10 cellular contexts compared by ENCODE assay signal in the genomic region with DNA sequence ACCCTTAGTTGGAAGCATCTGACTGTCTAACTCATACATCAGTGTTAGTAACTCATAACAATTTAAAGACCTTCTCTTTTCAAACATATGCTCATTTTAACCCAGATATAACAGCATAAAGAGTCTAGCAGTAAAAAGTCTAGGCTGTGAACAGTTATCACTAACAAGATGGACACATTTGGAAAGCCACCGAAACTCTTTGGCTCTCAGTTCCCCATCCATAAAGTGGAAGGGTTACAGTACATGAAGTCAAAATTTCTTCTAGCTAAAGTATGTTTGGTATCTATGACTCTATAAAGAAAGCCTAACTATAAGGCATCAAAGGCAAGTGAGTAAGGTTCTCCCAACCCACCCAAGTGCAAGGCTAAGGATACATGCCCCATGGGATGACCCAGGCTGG. TPM values are rescaled to one million over a fixed set of nuclear protein-coding genes. Genes with fewer than 3 reads are reported as not detected.
DNase-seq lines count a peak whose midpoint lies in the region; ATAC-seq, FAIRE-seq and TF ChIP-seq lines count a peak whose summit lies in the region.
"Not testable (repeated sequence)": the region's sequence is repeated elsewhere in the genome, so short reads cannot be mapped to it uniquely, and the experiment has no call there.
"Had no signal": no experiment of that assay in that cellular context is flagged by ENCODE, and none has a peak within 500 bp of the region (broad histone marks: within the 10 kb centered on the region; RNA-seq: fewer than 3 reads in every experiment).

No MANE protein-coding gene starts in this region.

- H3K4me1 ChIP-seq in GM12878 (ENCODE audit: control insufficient read depth, insufficient read depth, low read length), result not testable (repeated sequence)

- H3K9ac ChIP-seq in GM12878 (ENCODE audit: control insufficient read depth, insufficient read depth, low read length), result not testable (repeated sequence)

- TF ChIP-seq RAD21 in GM12878 (IDR thresholded peaks at IDR 0.05; ENCODE audit: insufficient read depth, low read depth, low read length), result not testable (repeated sequence)

- H3K9me3 ChIP-seq in GM12878 (replicated peaks; ENCODE audit: control insufficient read depth, insufficient read depth, low read length), result not testable (repeated sequence)

- not testable (repeated sequence) for H3K79me2 ChIP-seq in GM12878 (ENCODE audit: control insufficient read depth, insufficient read depth, low read length)

- POLR2A ChIA-PET in GM12878 (lab: Charles Lee), result not testable (repeated sequence)

- not testable (repeated sequence) for TF ChIP-seq EP300 in GM12878 (IDR thresholded peaks at IDR 0.05; ENCODE audit: borderline replicate concordance in 1 of 2, control insufficient read depth in 1 of 2, low read depth in 2 of 2, low read length in 2 of 2)

- RAD21 ChIA-PET in GM12878 (lab: Charles Lee; ENCODE audit: unreplicated experiment), result not testable (repeated sequence)

- SMC1A ChIA-PET in GM12878 (lab: Charles Lee; ENCODE audit: uncharacterized antibody, unreplicated experiment), result not testable (repeated sequence)

- H3K4me3 ChIP-seq in GM12878, result not testable (repeated sequence)

- not testable (repeated sequence) for H2AFZ ChIP-seq in GM12878 (ENCODE audit: control insufficient read depth, low read depth, low read length)

- WGBS in GM12878 (ENCODE audit: insufficient coverage, insufficient replicate concordance, low lambda C conversion rate, missing lambda C conversion rate), result 26% methylated on average over 1 of the region's 1 CpG

- FAIRE-seq in GM12878 (lab: Jason Lieb, UNC), result peak; percentile 23

- TF ChIP-seq POLR2A in GM12878 (IDR thresholded peaks at IDR 0.05; ENCODE audit: low read depth, low read length), result not testable (repeated sequence)

- BruUV-seq in GM12878 (replicated peaks; lab: Mats Ljungman, UMichigan), result not testable (repeated sequence)

- CTCF ChIA-PET in GM12878 (lab: Yijun Ruan, JAX), result not testable (repeated sequence)

- ATAC-seq in GM18502 (IDR thresholded peaks at IDR 0.05; ENCODE audit: poor library complexity, unreplicated experiment) (peak; percentile 62), GM19043 (IDR thresholded peaks at IDR 0.05; ENCODE audit: low read depth, unreplicated experiment) (peak; percentile 65), GM21381 (IDR thresholded peaks at IDR 0.05; ENCODE audit: unreplicated experiment) (peak; percentile 49), GM21825 (IDR thresholded peaks at IDR 0.05; ENCODE audit: unreplicated experiment) (peak; percentile 57), HG03064 (IDR thresholded peaks at IDR 0.05; ENCODE audit: low read depth, unreplicated experiment) (peak; percentile 58), HG03442 (IDR thresholded peaks at IDR 0.05; ENCODE audit: unreplicated experiment) (peak; percentile 38)
- not testable (repeated sequence) for ATAC-seq in GM12878

- in situ Hi-C loops in GM12878 (cut with MboI), result not testable (repeated sequence)

- not testable (repeated sequence) for H4K20me1 ChIP-seq in GM12878 (ENCODE audit: control insufficient read depth, insufficient read depth)

- not testable (repeated sequence) for H3K27me3 ChIP-seq in GM12878 (replicated peaks in 1 of 2; ENCODE audit: control insufficient read depth in 2 of 2, insufficient read depth in 2 of 2, low read length in 1 of 2)

- H3K4me2 ChIP-seq in GM12878 (ENCODE audit: control insufficient read depth, insufficient read depth), result not testable (repeated sequence)

- H3K36me3 ChIP-seq in GM12878 (ENCODE audit: control insufficient read depth in 2 of 2, insufficient read depth in 2 of 2, low read length in 1 of 2), result not testable (repeated sequence)

- TF ChIP-seq CTCF in GM12878 (IDR thresholded peaks at IDR 0.05 in 2 of 3, conservative IDR thresholded peaks at IDR 0.05 in 1 of 3; ENCODE audit: control insufficient read depth in 2 of 3, extremely low read depth in 1 of 3, insufficient read depth in 1 of 3, low read depth in 3 of 3, low read length in 3 of 3), result not testable (repeated sequence)

- not testable (repeated sequence) for H3K27ac ChIP-seq in GM12878 (ENCODE audit: control insufficient read depth, insufficient read depth)

- intact Hi-C loops in GM12878 (cut with micrococcal nuclease; ENCODE audit: unreplicated experiment), result not testable (repeated sequence)

- not testable (repeated sequence) for DNase-seq in GM12878 (ENCODE audit: low read depth, low spot score)

TF ChIP-seq in GM12878, 131 proteins besides CTCF, POLR2A, EP300 and RAD21:
- TF ChIP-seq SPI1 (IDR thresholded peaks at IDR 0.05; ENCODE audit: borderline replicate concordance, insufficient read depth, low read depth, low read length), result peak; percentile 30; the same call in 1 of the 2 replicates

RNA-seq across cellular contexts. Expression of a gene that starts 22.5 kb away (rescaled TPM):
- 37.2 and 45.4 TPM in 2 replicates for total RNA-seq in GM12878 (2013; cell fraction: nucleolus; rRNA removed)
- total RNA-seq in GM12878 (2014; rRNA removed) (6.4 and 7.2 TPM in 2 replicates), GM12878 (2014; rRNA removed; fragmentation: Illumina TruSeq; extraction: Trizol) (6.6 and 7.1 TPM in 2 replicates), GM12878 (2021) (4.9 and 6.8 TPM in 2 replicates)
- polyA plus RNA-seq in GM12878 (2011; ENCODE audit: low read depth), result 2.9 TPM
- polyA plus RNA-seq in GM12878 (2011; rRNA removed) (137 and 214 TPM in 2 replicates), GM12878 (2014; fragmentation: Illumina TruSeq; extraction: Trizol) (4.4 and 6.9 TPM in 2 replicates), GM12878 (2014; fragmentation: Nextera tagmentation; extraction: Ambion mirVana) (1 to 10 TPM; 1.3 to 2.7 TPM), GM12878 (2014; rRNA removed) (3.2 and 3.9 TPM in 2 replicates), GM12878 (2016; fragmentation: Nextera tagmentation; extraction: Ambion mirVana) (1 to 10 TPM; 1.4 to 2.1 TPM)
- polyA plus RNA-seq in GM12878 (2011; cell fraction: cytosol; rRNA removed), result 69.1 and 79.9 TPM in 2 replicates
- 75.6 and 84.1 TPM in 2 replicates for polyA plus RNA-seq in GM12878 (2011; cell fraction: nucleus; rRNA removed)
- polyA plus RNA-seq in GM12878 (2012), result 2.5 and 8.6 TPM in 2 replicates
- polyA minus RNA-seq in GM12878 (2011; rRNA and poly(A)+ RNA removed), result 301 and 346 TPM in 2 replicates
- 106 and 127 TPM in 2 replicates for polyA minus RNA-seq in GM12878 (2011; cell fraction: cytosol; rRNA and poly(A)+ RNA removed)
- polyA minus RNA-seq in GM12878 (2011; cell fraction: nucleus; rRNA and poly(A)+ RNA removed), result 128 and 135 TPM in 2 replicates
- total RNA-seq: G401, HepG2, NCI-H460 had no signal
